In the genomic region with DNA sequence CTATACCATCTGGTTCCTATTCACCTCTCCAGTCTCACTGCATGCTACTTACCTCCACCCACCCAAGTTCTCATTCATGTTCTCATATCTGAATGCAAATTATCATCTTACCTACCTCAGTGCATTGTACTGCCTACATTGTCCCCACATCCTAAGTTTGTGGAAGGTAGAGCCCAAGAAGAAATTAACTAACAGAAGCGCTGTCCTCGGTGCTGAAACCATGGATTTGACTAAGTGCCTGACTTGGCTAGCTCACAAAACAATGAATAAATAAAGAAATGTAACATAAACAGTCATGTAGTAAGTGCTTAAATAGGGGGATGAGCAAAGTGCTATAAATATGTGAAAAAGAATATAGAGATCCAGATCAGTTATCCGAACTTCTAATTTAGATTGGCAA, we compare ENCODE assay signal across 11 cellular contexts.
DNase-seq lines count a peak whose midpoint lies in the region; ATAC-seq and TF ChIP-seq lines count a peak whose summit lies in the region.
"Had no signal": no experiment of that assay in that cellular context is flagged by ENCODE, and none has a peak within 500 bp of the region (broad histone marks: within the 10 kb centered on the region; RNA-seq: fewer than 3 reads in every experiment).

No MANE protein-coding gene starts in this region.

- no peak overlapping the region for H3K27ac Mint-ChIP-seq in activated CD4-positive, alpha-beta T cell treated with anti-CD3 and anti-CD28 coated beads, Interleukin-2, amount 10 ng/mL, durations not matched to agents 24 days and 14 days
- no peak overlapping the region for H3K27ac Mint-ChIP-seq in endothelial cell (ENCODE audit: unreplicated experiment)
- no peak overlapping the region for H3K27ac Mint-ChIP-seq in activated T-helper 1 cell treated with anti-CD3 and anti-CD28 coated beads, Interleukin-12 subunit alpha, Interleukin-12 subunit beta, Interleukin-2, Interleukin-4 antibody, amounts not matched to agents 30 ng/mL and 10 ng/mL and 1 ng/mL, durations not matched to agents 14 hours and 24 hours and 36 hours
- H3K27ac Mint-ChIP-seq: B cell had no signal

- intact Hi-C loops in activated CD4-positive, alpha-beta T cell treated with anti-CD3 and anti-CD28 coated beads, Interleukin-2, amount 10 ng/mL, durations not matched to agents 24 days and 14 days (cut with micrococcal nuclease) = no loop called here
- intact Hi-C loops in activated T-helper 1 cell treated with anti-CD3 and anti-CD28 coated beads, Interleukin-12 subunit alpha, Interleukin-12 subunit beta, Interleukin-2, Interleukin-4 antibody, amounts not matched to agents 30 ng/mL and 10 ng/mL and 1 ng/mL, durations not matched to agents 14 hours and 24 hours and 36 hours (cut with micrococcal nuclease) = no loop called here

- H3K4me1 Mint-ChIP-seq in activated CD4-positive, alpha-beta T cell treated with anti-CD3 and anti-CD28 coated beads, Interleukin-2, amount 10 ng/mL, durations not matched to agents 24 days and 14 days = no peaks in the 10 kb centered on the region
- H3K4me1 Mint-ChIP-seq in endothelial cell (ENCODE audit: unreplicated experiment) = no peaks in the 10 kb centered on the region
- H3K4me1 Mint-ChIP-seq in activated T-helper 1 cell treated with anti-CD3 and anti-CD28 coated beads, Interleukin-12 subunit alpha, Interleukin-12 subunit beta, Interleukin-2, Interleukin-4 antibody, amounts not matched to agents 30 ng/mL and 10 ng/mL and 1 ng/mL, durations not matched to agents 14 hours and 24 hours and 36 hours (ENCODE audit: low read depth) = no peaks in the 10 kb centered on the region
- H3K4me1 Mint-ChIP-seq: B cell had no signal

- TF ChIP-seq CTCF in endothelial cell (IDR thresholded peaks at IDR 0.05; ENCODE audit: unreplicated experiment) = no peak

- peak; percentile 68 for DNase-seq in activated CD4-positive, alpha-beta T cell treated with anti-CD3 and anti-CD28 coated beads, Interleukin-2, amount 10 ng/mL, durations not matched to agents 24 days and 14 days
- DNase-seq in activated CD4-positive, alpha-beta T cell treated with anti-CD3 and anti-CD28 coated beads for 4 hours = no peak
- peak; percentile 5 for DNase-seq in OCI-M2 (lab: John Stamatoyannopoulos, UW; ENCODE audit: unreplicated experiment)
- peak; percentile 58 for DNase-seq in endothelial cell (ENCODE audit: low spot score)
- DNase-seq in renal cortical epithelial cell (ENCODE audit: low read depth) = peak; percentile 58
- no peak for DNase-seq in NK-92 treated with Interleukin-12 subunit alpha and Interleukin-12 subunit beta, amount 100 ng/mL, for 24 hours (lab: John Stamatoyannopoulos, UW)
- no peak for DNase-seq in activated T-helper 1 cell treated with anti-CD3 and anti-CD28 coated beads, Interleukin-12 subunit alpha, Interleukin-12 subunit beta, Interleukin-2, Interleukin-4 antibody, amounts not matched to agents 30 ng/mL and 10 ng/mL and 1 ng/mL, durations not matched to agents 14 hours and 24 hours and 36 hours (ENCODE audit: low spot score)
- DNase-seq: GOT3, stomach had no signal

- H3K36me3 Mint-ChIP-seq in activated CD4-positive, alpha-beta T cell treated with anti-CD3 and anti-CD28 coated beads, Interleukin-2, amount 10 ng/mL, durations not matched to agents 24 days and 14 days (ENCODE audit: low read depth) = no peaks in the 10 kb centered on the region
- H3K36me3 Mint-ChIP-seq in endothelial cell (ENCODE audit: low read depth, unreplicated experiment) = no peaks in the 10 kb centered on the region
- H3K36me3 Mint-ChIP-seq in activated T-helper 1 cell treated with anti-CD3 and anti-CD28 coated beads, Interleukin-12 subunit alpha, Interleukin-12 subunit beta, Interleukin-2, Interleukin-4 antibody, amounts not matched to agents 30 ng/mL and 10 ng/mL and 1 ng/mL, durations not matched to agents 14 hours and 24 hours and 36 hours (ENCODE audit: low read depth) = no peaks in the 10 kb centered on the region

- no peaks in the 10 kb centered on the region for H3K9me3 Mint-ChIP-seq in activated CD4-positive, alpha-beta T cell treated with anti-CD3 and anti-CD28 coated beads, Interleukin-2, amount 10 ng/mL, durations not matched to agents 24 days and 14 days
- H3K9me3 Mint-ChIP-seq in endothelial cell (ENCODE audit: unreplicated experiment) = no peaks in the 10 kb centered on the region
- no peaks in the 10 kb centered on the region for H3K9me3 Mint-ChIP-seq in activated T-helper 1 cell treated with anti-CD3 and anti-CD28 coated beads, Interleukin-12 subunit alpha, Interleukin-12 subunit beta, Interleukin-2, Interleukin-4 antibody, amounts not matched to agents 30 ng/mL and 10 ng/mL and 1 ng/mL, durations not matched to agents 14 hours and 24 hours and 36 hours

- no peak overlapping the region for H3K4me3 Mint-ChIP-seq in activated CD4-positive, alpha-beta T cell treated with anti-CD3 and anti-CD28 coated beads, Interleukin-2, amount 10 ng/mL, durations not matched to agents 24 days and 14 days
- H3K4me3 Mint-ChIP-seq in endothelial cell (ENCODE audit: unreplicated experiment) = no peak overlapping the region
- no peak overlapping the region for H3K4me3 Mint-ChIP-seq in activated T-helper 1 cell treated with anti-CD3 and anti-CD28 coated beads, Interleukin-12 subunit alpha, Interleukin-12 subunit beta, Interleukin-2, Interleukin-4 antibody, amounts not matched to agents 30 ng/mL and 10 ng/mL and 1 ng/mL, durations not matched to agents 14 hours and 24 hours and 36 hours
- H3K4me3 Mint-ChIP-seq: B cell had no signal

- no peaks in the 10 kb centered on the region for H3K27me3 Mint-ChIP-seq in activated CD4-positive, alpha-beta T cell treated with anti-CD3 and anti-CD28 coated beads, Interleukin-2, amount 10 ng/mL, durations not matched to agents 24 days and 14 days
- no peaks in the 10 kb centered on the region for H3K27me3 Mint-ChIP-seq in endothelial cell (ENCODE audit: unreplicated experiment)
- H3K27me3 Mint-ChIP-seq in activated T-helper 1 cell treated with anti-CD3 and anti-CD28 coated beads, Interleukin-12 subunit alpha, Interleukin-12 subunit beta, Interleukin-2, Interleukin-4 antibody, amounts not matched to agents 30 ng/mL and 10 ng/mL and 1 ng/mL, durations not matched to agents 14 hours and 24 hours and 36 hours (ENCODE audit: insufficient read depth) = no peaks in the 10 kb centered on the region
- H3K27me3 Mint-ChIP-seq: B cell had no signal

- ATAC-seq in HG03280 (IDR thresholded peaks at IDR 0.05; ENCODE audit: unreplicated experiment) = no peak

Comparison
In these comparisons a context has a peak if more than half of its experiments do, and no peak if none do; other contexts are left out.
1. DNase-seq: peak in activated CD4-positive, alpha-beta T cell treated with anti-CD3 and anti-CD28 coated beads, Interleukin-2, amount 10 ng/mL, durations not matched to agents 24 days and 14 days (single experiment), OCI-M2 (single experiment), endothelial cell (single experiment) and renal cortical epithelial cell (single experiment); none in activated CD4-positive, alpha-beta T cell treated with anti-CD3 and anti-CD28 coated beads for 4 hours (0 of 2), NK-92 treated with Interleukin-12 subunit alpha and Interleukin-12 subunit beta, amount 100 ng/mL, for 24 hours (single experiment) and activated T-helper 1 cell treated with anti-CD3 and anti-CD28 coated beads, Interleukin-12 subunit alpha, Interleukin-12 subunit beta, Interleukin-2, Interleukin-4 antibody, amounts not matched to agents 30 ng/mL and 10 ng/mL and 1 ng/mL, durations not matched to agents 14 hours and 24 hours and 36 hours (single experiment).